In the genomic region with DNA sequence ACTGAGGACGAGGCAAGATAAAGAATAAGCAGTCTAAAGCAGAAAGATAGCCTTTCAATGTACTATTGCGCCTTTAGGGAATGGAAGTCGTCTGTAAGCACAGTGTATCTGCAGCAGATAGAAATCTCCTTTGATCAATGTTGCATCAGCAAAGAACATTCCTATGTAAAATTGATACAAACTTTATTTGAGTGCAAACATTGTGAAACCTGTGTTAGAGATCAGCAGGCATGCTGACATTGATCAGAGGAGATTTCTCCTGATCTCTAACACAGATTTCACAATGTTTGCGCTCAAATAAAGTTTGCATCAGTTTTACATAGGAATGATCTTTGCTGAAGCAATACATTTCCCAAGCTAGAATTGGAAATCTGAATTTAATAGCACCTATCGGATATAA, we compare ENCODE assay signal across 23 cellular contexts.
"Had no signal": no experiment of that assay in that cellular context is flagged by ENCODE, and none has a peak within 500 bp of the region (broad histone marks: within the 10 kb centered on the region; RNA-seq: fewer than 3 reads in every experiment).

No MANE protein-coding gene starts in this region.

- H3K36me3 ChIP-seq: lower lobe of right lung, ovary, right atrium auricular region, suprapubic skin, thoracic aorta, tibial artery, upper lobe of right lung had no signal

- DNase-seq: islet precursor cell; left ventricle myocardium superior; lower lobe of right lung; midbrain; mucosa of descending colon; naive thymus-derived CD4-positive, alpha-beta T cell; ovary; stimulated activated CD4-positive, alpha-beta T cell treated with anti-CD3 and anti-CD28 coated beads, Interleukin-12 subunit alpha, Interleukin-12 subunit beta, amount 100 ng/mL, for 4 hours; stimulated activated CD4-positive, alpha-beta T cell treated with anti-CD3 and anti-CD28 coated beads, Interleukin-15, amount 100 ng/mL, for 24 hours; stimulated activated CD4-positive, alpha-beta T cell treated with anti-CD3 and anti-CD28 coated beads, Interleukin-4, amount 100 ng/mL, for 24 hours; stimulated activated naive CD4-positive, alpha-beta T cell; tibial artery; trophoblast cell; upper lobe of right lung had no signal

- FAIRE-seq: urothelium cell line had no signal

- H2AFZ ChIP-seq: hepatocyte had no signal

- H3K27ac ChIP-seq: hepatocyte, lower lobe of right lung, ovary, right atrium auricular region, skin epidermis, suprapubic skin, thoracic aorta, tibial artery, upper lobe of right lung had no signal

- H3K79me2 ChIP-seq: hepatocyte had no signal

- H3K4me1 ChIP-seq: lower lobe of right lung, right atrium auricular region, suprapubic skin, tibial artery, upper lobe of right lung had no signal

- H3K4me3 ChIP-seq: hepatocyte, lower lobe of right lung, mucosa of descending colon, ovary, right atrium auricular region, skin epidermis, suprapubic skin, thoracic aorta, tibial artery, upper lobe of right lung had no signal

- H3K27me3 ChIP-seq: hepatocyte, ovary, right atrium auricular region, suprapubic skin, tibial artery, upper lobe of right lung had no signal

- H3K4me2 ChIP-seq: hepatocyte had no signal

- ATAC-seq: left ventricle myocardium superior; lower lobe of right lung; mucosa of descending colon; naive thymus-derived CD4-positive, alpha-beta T cell; natural killer cell treated with Interleukin-12 subunit alpha and Interleukin-12 subunit beta and Interleukin-15 and Interleukin-18, amount 100 ng/mL, for 72 hours; sciatic nerve; stimulated activated effector memory CD8-positive, alpha-beta T cell treated with anti-CD3 and anti-CD28 coated beads, Interleukin-12 subunit alpha, Interleukin-12 subunit beta, amount 100 ng/mL, for 72 hours; upper lobe of right lung had no signal

- H3K9me3 ChIP-seq: lower lobe of right lung, ovary, right atrium auricular region, suprapubic skin, thoracic aorta, tibial artery, upper lobe of right lung had no signal
